Comparison of ENCODE assay signal across 8 cellular contexts in genomic region chr20:21125849-21126840, GRCh38. TPM values are rescaled to one million over a fixed set of nuclear protein-coding genes. Genes with fewer than 3 reads are reported as not detected.
A peak's percentile ranks its signal among the peaks of the same experiment; 100 is the strongest.
DNase-seq lines count a peak whose midpoint lies in the region; ATAC-seq and TF ChIP-seq lines count a peak whose summit lies in the region.

Gene KIZ, plus strand, starts transcription at chr20:21126082. Its CDS starts 34 bp downstream, at chr20:21126116.

- H3K4me1 ChIP-seq in mammary epithelial cell (ENCODE audit: insufficient read depth, low read length) (peaks cover 7% of the 10 kb centered on the region), spleen (peaks cover 6 to 29% (median 15%) of the 10 kb centered on the region in 6 donors)

- H3K9ac ChIP-seq in mammary epithelial cell (ENCODE audit: insufficient read depth, low read length) = peak within 1 kb of the TSS; percentile 73

- no peaks in the 10 kb centered on the region for H3K9me3 ChIP-seq in mammary epithelial cell (replicated peaks; ENCODE audit: insufficient read depth, low read length)
- H3K9me3 ChIP-seq in spleen = no peaks in the 10 kb centered on the region

- H3K4me3 ChIP-seq in AG04449 (ENCODE audit: low read depth, low read length) (peak within 1 kb of the TSS; percentile 81), mammary epithelial cell (replicated peaks in 1 of 3; ENCODE audit: insufficient read depth in 1 of 3, low read depth in 2 of 3, low read length in 3 of 3) (peak within 1 kb of the TSS; percentile 70 to 86 (median 79)), spleen (peak within 1 kb of the TSS; percentile 63 to 96 (median 80))

- WGBS in mammary epithelial cell (ENCODE audit: low coverage, missing lambda C conversion rate) = 2% methylated on average over 23 of the region's 73 CpGs
- 1 to 3% (median 1%) methylated on average over 25 to 73 of the region's 73 CpGs for WGBS in spleen, 5 donors

- in situ Hi-C loops in mammary epithelial cell (cut with MboI; ENCODE audit: low sequenced_read_pairs in 2 of 2) = no loop called here

- BruUV-seq in mammary epithelial cell (replicated peaks; lab: Mats Ljungman, UMichigan) = TSS peak; percentile 56

- peak within 1 kb of the TSS; percentile 96 for H3K4me2 ChIP-seq in mammary epithelial cell (ENCODE audit: insufficient read depth, low read depth, low read length)

- no peaks in the 10 kb centered on the region for H3K9me3 Mint-ChIP-seq in immature natural killer cell

- dilution Hi-C loops in mammary epithelial cell (cut with HindIII; ENCODE audit: low sequenced_read_pairs) = no loop called here

- no peaks in the 10 kb centered on the region for H4K20me1 ChIP-seq in mammary epithelial cell (ENCODE audit: insufficient read depth, low read length)

- H3K36me3 ChIP-seq in mammary epithelial cell (ENCODE audit: insufficient read depth, low read length) (no peaks in the 10 kb centered on the region), spleen (peaks cover 0 to 5% (median 0%) of the 10 kb centered on the region in 6 donors)

- peaks cover 0 to 5% (median 4%) of the 10 kb centered on the region in 3 donors for H3K36me3 Mint-ChIP-seq in immature natural killer cell

- H3K4me1 Mint-ChIP-seq in immature natural killer cell = peaks cover 17 to 31% of the 10 kb centered on the region in 2 donors

- H3K4me3 Mint-ChIP-seq in immature natural killer cell = peak within 1 kb of the TSS; percentile 86 to 97 (median 93)

- peak; percentile 55 to 83 (median 71) for TF ChIP-seq POLR2A in spleen (IDR thresholded peaks at IDR 0.05)

- TF ChIP-seq CTCF in AG04449 (IDR thresholded peaks at IDR 0.05; ENCODE audit: insufficient read depth, low read length, missing control alignments) (peak; percentile 51), VCaP (conservative IDR thresholded peaks at IDR 0.05) (peak; percentile 63), mammary epithelial cell (conservative IDR thresholded peaks at IDR 0.05 in 1 of 2, IDR thresholded peaks at IDR 0.05 in 1 of 2; ENCODE audit: extremely low read depth in 1 of 2, insufficient read depth in 1 of 2, low read depth in 1 of 2, low read length in 2 of 2) (peak; percentile 28 to 45), spleen (IDR thresholded peaks at IDR 0.05 in 8 of 11, conservative IDR thresholded peaks at IDR 0.05 in 3 of 11) (peak; percentile 51 to 82 (median 69))

- CTCF ChIA-PET in AG04449 (lab: Yijun Ruan, JAX) = interaction anchor here (1.0 to 3.0 kb wide), 5 partner anchors 9 to 288 kb away, joined by 3 to 19 read pairs (median 3); no protein-coding TSS in a partner anchor
- CTCF ChIA-PET in mammary epithelial cell (lab: Charles Lee; ENCODE audit: low non-redundant PET) = interaction anchor here (0.6 kb wide), 2 partner anchors 15 to 18 kb away, joined by 3 to 4 read pairs; no protein-coding TSS in a partner anchor

- H3K27me3 ChIP-seq in mammary epithelial cell (ENCODE audit: insufficient read depth, low read length) (no peaks in the 10 kb centered on the region), spleen (replicated peaks in 1 of 7) (no peaks in the 10 kb centered on the region)

- peak; percentile 77 for ATAC-seq in GM18870 (IDR thresholded peaks at IDR 0.05; ENCODE audit: unreplicated experiment)
- ATAC-seq in HG03135 (IDR thresholded peaks at IDR 0.05; ENCODE audit: unreplicated experiment) = peak; percentile 96

- H3K27ac Mint-ChIP-seq in immature natural killer cell = peak within 1 kb of the TSS; percentile 81 to 93 (median 88)

- H3K27ac ChIP-seq in VCaP (peak within 1 kb of the TSS; percentile 95), mammary epithelial cell (ENCODE audit: insufficient read depth, low read depth, low read length) (peak within 1 kb of the TSS; percentile 57), spleen (peak within 1 kb of the TSS; percentile 58 to 93 (median 86))

- peaks cover 0 to 5% (median 4%) of the 10 kb centered on the region in 3 donors for H3K27me3 Mint-ChIP-seq in immature natural killer cell (ENCODE audit: low read depth in 3 of 3)

- intact Hi-C loops in mammary epithelial cell (cut with micrococcal nuclease) = loop anchor here (1.0 to 10.0 kb wide), 2 partner anchors 26 to 261 kb away; no protein-coding TSS in a partner anchor
- intact Hi-C loops in spleen (cut with DNase I; ENCODE audit: low total_unique reads) = no loop called here

- peaks cover 4% of the 10 kb centered on the region for H3K79me2 ChIP-seq in mammary epithelial cell (ENCODE audit: insufficient read depth, low read length)

- peak within 1 kb of the TSS; percentile 100 for H2AFZ ChIP-seq in mammary epithelial cell (ENCODE audit: low read depth, low read length)

- DNase-seq in AG04449 (ENCODE audit: low read depth, low spot score) (no peak), NCI-H2196 (lab: John Stamatoyannopoulos, UW; ENCODE audit: unreplicated experiment) (peak; percentile 94), mammary epithelial cell (peak; percentile 93), immature natural killer cell (peak; percentile 98), spleen (peak; percentile 100)

- POLR2A ChIA-PET in AG04449 (lab: Yijun Ruan, JAX) = interaction anchor here (0.9 to 1.3 kb wide), 3 partner anchors 29 to 177 kb away, joined by 3 to 4 read pairs (median 3); partner anchors contain the start of gene XRN2

RNA-seq across cellular contexts. Expression of gene KIZ, which starts in this region (rescaled TPM):
- 10 to 100 TPM; 18.3 to 56.1 TPM for total RNA-seq in mammary epithelial cell
- 19.4 TPM for polyA plus RNA-seq in mammary epithelial cell
- 7.8 TPM for polyA minus RNA-seq in mammary epithelial cell
- polyA plus RNA-seq in immature natural killer cell = 10 to 100 TPM; 14.2 to 20.7 (median 15.4) TPM
- total RNA-seq in spleen = 10 to 100 TPM; 18.6 to 57.9 (median 29.4) TPM
- polyA plus RNA-seq in spleen = 10 to 100 TPM in 2 of 3 donors, 1 to 10 TPM in 1; 9.5 to 11.7 (median 10.8) TPM
